Comparison of ENCODE assay signal across 1 cellular context in genomic region chr7:98881561-98882315, GRCh38.
TF ChIP-seq lines count a peak whose summit lies in the region.

No MANE protein-coding gene starts in this region.

TF ChIP-seq in K562, 482 proteins besides CTCF, POLR2A, EP300 and RAD21 (continued from another document):
- TF ChIP-seq ATF6 (CRISPR knock-in tag; IDR thresholded peaks at IDR 0.05): no peak
- TF ChIP-seq ZNF143 (CRISPR knock-in tag; IDR thresholded peaks at IDR 0.05): no peak
- TF ChIP-seq PHF8 (IDR thresholded peaks at IDR 0.05; ENCODE audit: borderline replicate concordance, low read length): no peak
- TF ChIP-seq ATF3 (IDR thresholded peaks at IDR 0.05): peak; percentile 36
- TF ChIP-seq ATF3 (CRISPR knock-in tag; conservative IDR thresholded peaks at IDR 0.05): no peak
- TF ChIP-seq, protein P1, sequence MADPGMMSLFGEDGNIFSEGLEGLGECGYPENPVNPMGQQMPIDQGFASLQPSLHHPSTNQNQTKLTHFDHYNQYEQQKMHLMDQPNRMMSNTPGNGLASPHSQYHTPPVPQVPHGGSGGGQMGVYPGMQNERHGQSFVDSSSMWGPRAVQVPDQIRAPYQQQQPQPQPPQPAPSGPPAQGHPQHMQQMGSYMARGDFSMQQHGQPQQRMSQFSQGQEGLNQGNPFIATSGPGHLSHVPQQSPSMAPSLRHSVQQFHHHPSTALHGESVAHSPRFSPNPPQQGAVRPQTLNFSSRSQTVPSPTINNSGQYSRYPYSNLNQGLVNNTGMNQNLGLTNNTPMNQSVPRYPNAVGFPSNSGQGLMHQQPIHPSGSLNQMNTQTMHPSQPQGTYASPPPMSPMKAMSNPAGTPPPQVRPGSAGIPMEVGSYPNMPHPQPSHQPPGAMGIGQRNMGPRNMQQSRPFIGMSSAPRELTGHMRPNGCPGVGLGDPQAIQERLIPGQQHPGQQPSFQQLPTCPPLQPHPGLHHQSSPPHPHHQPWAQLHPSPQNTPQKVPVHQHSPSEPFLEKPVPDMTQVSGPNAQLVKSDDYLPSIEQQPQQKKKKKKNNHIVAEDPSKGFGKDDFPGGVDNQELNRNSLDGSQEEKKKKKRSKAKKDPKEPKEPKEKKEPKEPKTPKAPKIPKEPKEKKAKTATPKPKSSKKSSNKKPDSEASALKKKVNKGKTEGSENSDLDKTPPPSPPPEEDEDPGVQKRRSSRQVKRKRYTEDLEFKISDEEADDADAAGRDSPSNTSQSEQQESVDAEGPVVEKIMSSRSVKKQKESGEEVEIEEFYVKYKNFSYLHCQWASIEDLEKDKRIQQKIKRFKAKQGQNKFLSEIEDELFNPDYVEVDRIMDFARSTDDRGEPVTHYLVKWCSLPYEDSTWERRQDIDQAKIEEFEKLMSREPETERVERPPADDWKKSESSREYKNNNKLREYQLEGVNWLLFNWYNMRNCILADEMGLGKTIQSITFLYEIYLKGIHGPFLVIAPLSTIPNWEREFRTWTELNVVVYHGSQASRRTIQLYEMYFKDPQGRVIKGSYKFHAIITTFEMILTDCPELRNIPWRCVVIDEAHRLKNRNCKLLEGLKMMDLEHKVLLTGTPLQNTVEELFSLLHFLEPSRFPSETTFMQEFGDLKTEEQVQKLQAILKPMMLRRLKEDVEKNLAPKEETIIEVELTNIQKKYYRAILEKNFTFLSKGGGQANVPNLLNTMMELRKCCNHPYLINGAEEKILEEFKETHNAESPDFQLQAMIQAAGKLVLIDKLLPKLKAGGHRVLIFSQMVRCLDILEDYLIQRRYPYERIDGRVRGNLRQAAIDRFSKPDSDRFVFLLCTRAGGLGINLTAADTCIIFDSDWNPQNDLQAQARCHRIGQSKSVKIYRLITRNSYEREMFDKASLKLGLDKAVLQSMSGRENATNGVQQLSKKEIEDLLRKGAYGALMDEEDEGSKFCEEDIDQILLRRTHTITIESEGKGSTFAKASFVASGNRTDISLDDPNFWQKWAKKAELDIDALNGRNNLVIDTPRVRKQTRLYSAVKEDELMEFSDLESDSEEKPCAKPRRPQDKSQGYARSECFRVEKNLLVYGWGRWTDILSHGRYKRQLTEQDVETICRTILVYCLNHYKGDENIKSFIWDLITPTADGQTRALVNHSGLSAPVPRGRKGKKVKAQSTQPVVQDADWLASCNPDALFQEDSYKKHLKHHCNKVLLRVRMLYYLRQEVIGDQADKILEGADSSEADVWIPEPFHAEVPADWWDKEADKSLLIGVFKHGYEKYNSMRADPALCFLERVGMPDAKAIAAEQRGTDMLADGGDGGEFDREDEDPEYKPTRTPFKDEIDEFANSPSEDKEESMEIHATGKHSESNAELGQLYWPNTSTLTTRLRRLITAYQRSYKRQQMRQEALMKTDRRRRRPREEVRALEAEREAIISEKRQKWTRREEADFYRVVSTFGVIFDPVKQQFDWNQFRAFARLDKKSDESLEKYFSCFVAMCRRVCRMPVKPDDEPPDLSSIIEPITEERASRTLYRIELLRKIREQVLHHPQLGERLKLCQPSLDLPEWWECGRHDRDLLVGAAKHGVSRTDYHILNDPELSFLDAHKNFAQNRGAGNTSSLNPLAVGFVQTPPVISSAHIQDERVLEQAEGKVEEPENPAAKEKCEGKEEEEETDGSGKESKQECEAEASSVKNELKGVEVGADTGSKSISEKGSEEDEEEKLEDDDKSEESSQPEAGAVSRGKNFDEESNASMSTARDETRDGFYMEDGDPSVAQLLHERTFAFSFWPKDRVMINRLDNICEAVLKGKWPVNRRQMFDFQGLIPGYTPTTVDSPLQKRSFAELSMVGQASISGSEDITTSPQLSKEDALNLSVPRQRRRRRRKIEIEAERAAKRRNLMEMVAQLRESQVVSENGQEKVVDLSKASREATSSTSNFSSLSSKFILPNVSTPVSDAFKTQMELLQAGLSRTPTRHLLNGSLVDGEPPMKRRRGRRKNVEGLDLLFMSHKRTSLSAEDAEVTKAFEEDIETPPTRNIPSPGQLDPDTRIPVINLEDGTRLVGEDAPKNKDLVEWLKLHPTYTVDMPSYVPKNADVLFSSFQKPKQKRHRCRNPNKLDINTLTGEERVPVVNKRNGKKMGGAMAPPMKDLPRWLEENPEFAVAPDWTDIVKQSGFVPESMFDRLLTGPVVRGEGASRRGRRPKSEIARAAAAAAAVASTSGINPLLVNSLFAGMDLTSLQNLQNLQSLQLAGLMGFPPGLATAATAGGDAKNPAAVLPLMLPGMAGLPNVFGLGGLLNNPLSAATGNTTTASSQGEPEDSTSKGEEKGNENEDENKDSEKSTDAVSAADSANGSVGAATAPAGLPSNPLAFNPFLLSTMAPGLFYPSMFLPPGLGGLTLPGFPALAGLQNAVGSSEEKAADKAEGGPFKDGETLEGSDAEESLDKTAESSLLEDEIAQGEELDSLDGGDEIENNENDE (IDR thresholded peaks at IDR 0.05; ENCODE audit: low read depth, low read length): no peak
- no peak for TF ChIP-seq GABPB2 (CRISPR knock-in tag; conservative IDR thresholded peaks at IDR 0.05)
- no peak for TF ChIP-seq MYNN (IDR thresholded peaks at IDR 0.05)
- TF ChIP-seq MYNN (CRISPR knock-in tag; IDR thresholded peaks at IDR 0.05): no peak
- TF ChIP-seq ZNF408 (CRISPR knock-in tag; IDR thresholded peaks at IDR 0.05; ENCODE audit: low read depth): no peak
- no peak for TF ChIP-seq ZNF407 (IDR thresholded peaks at IDR 0.05; ENCODE audit: low read depth)
- TF ChIP-seq CEBPG (CRISPR knock-in tag; IDR thresholded peaks at IDR 0.05): no peak
- peak; percentile 56 to 62; a peak in 3 of 4 replicates for TF ChIP-seq CEBPG (tag; conservative IDR thresholded peaks at IDR 0.05 in 1 of 2, IDR thresholded peaks at IDR 0.05 in 1 of 2)
- TF ChIP-seq KLF6 (CRISPR knock-in tag; IDR thresholded peaks at IDR 0.05; ENCODE audit: borderline replicate concordance): no peak
- no peak for TF ChIP-seq SREBF2 (CRISPR knock-in tag; IDR thresholded peaks at IDR 0.05)
- TF ChIP-seq KLF10 (CRISPR knock-in tag; IDR thresholded peaks at IDR 0.05): no peak
- TF ChIP-seq ZNF717 (CRISPR knock-in tag; IDR thresholded peaks at IDR 0.05): no peak
